23 cellular contexts compared by ENCODE assay signal in genomic region chr6:37759221-37760154, GRCh38.
A peak's percentile ranks its signal among the peaks of the same experiment; 100 is the strongest.
DNase-seq lines count a peak whose midpoint lies in the region; ATAC-seq, FAIRE-seq and TF ChIP-seq lines count a peak whose summit lies in the region.
"Had no signal": no experiment of that assay in that cellular context is flagged by ENCODE, and none has a peak within 500 bp of the region (broad histone marks: within the 10 kb centered on the region; RNA-seq: fewer than 3 reads in every experiment).

No MANE protein-coding gene starts in this region.

- TF ChIP-seq EP300 in H1 (IDR thresholded peaks at IDR 0.05; ENCODE audit: borderline replicate concordance in 1 of 2, low read depth in 2 of 2, low read length in 2 of 2) (no peak), gastroesophageal sphincter (IDR thresholded peaks at IDR 0.05) (no peak)

- H2AK5ac ChIP-seq in H1 (ENCODE audit: low read depth, low read length) (no peak overlapping the region), mesenchymal stem cell (ENCODE audit: low read length, severe bottlenecking) (no peak overlapping the region)

- no peak for TF ChIP-seq POLR2A in H1 (IDR thresholded peaks at IDR 0.05; ENCODE audit: control extremely low read depth in 1 of 2, low read depth in 2 of 2, low read length in 2 of 2)
- TF ChIP-seq POLR2A in gastroesophageal sphincter (IDR thresholded peaks at IDR 0.05): no peak

- H3K4me3 ChIP-seq in Caco-2 (ENCODE audit: low read depth, low read length) (no peak overlapping the region), HEK293 (ENCODE audit: low read depth, low read length) (no peak overlapping the region), H1 (ENCODE audit: extremely low read depth in 1 of 4, insufficient read depth in 2 of 4, low read depth in 3 of 4, low read length in 4 of 4) (no peak overlapping the region), mesenchymal stem cell (ENCODE audit: insufficient read depth in 1 of 2, low read depth in 1 of 2, low read length in 2 of 2) (no peak overlapping the region), gastroesophageal sphincter (no peak overlapping the region)
- H3K4me3 ChIP-seq: GM12878 had no signal

- H3K9me3 ChIP-seq in Caco-2 (no peaks in the 10 kb centered on the region), HEK293 (ENCODE audit: control insufficient read depth, insufficient read depth, low read depth, low read length) (no peaks in the 10 kb centered on the region), H1 (ENCODE audit: insufficient read depth in 2 of 2, low read depth in 1 of 2, low read length in 1 of 2) (no peaks in the 10 kb centered on the region), mesenchymal stem cell (ENCODE audit: control insufficient read depth, low read length) (no peaks in the 10 kb centered on the region), gastroesophageal sphincter (no peaks in the 10 kb centered on the region)
- H3K9me3 ChIP-seq: BE2C, SK-N-SH had no signal

- no peak overlapping the region for H2BK12ac ChIP-seq in H1 (ENCODE audit: low read depth, low read length)
- no peak overlapping the region for H2BK12ac ChIP-seq in mesenchymal stem cell (ENCODE audit: low read length in 2 of 2)

- H3K23me2 ChIP-seq in H1 (ENCODE audit: low read depth, low read length): no peaks in the 10 kb centered on the region

- H3K9ac ChIP-seq in H1 (replicated peaks in 1 of 4; ENCODE audit: extremely low read depth in 1 of 4, low read depth in 3 of 4, low read length in 3 of 4) (no peak overlapping the region), mesenchymal stem cell (ENCODE audit: low read length) (no peak overlapping the region)
- H3K9ac ChIP-seq: SK-N-SH had no signal

- POLR2A ChIA-PET in Caco-2 (lab: Charles Lee): interaction anchor here (0.5 kb wide), 1 partner anchor 295 kb away, joined by 4 read pairs; no protein-coding TSS in a partner anchor
- POLR2A ChIA-PET in HEK293 (lab: Yijun Ruan, JAX): interaction anchor here (0.7 kb wide), 1 partner anchor 934 kb away, joined by 3 read pairs; no protein-coding TSS in a partner anchor
- POLR2A ChIA-PET in H1 (lab: Charles Lee; ENCODE audit: partially characterized antibody): no interaction called here

- no peak for TF ChIP-seq RAD21 in H1 (IDR thresholded peaks at IDR 0.05 in 1 of 2, conservative IDR thresholded peaks at IDR 0.05 in 1 of 2; ENCODE audit: low read depth in 2 of 2, low read length in 2 of 2)

- H3K79me2 ChIP-seq in H1 (ENCODE audit: control insufficient read depth in 1 of 2, insufficient read depth in 2 of 2, low read length in 2 of 2): no peaks in the 10 kb centered on the region

- DNase-seq in Caco-2 (peak; percentile 54 to 59), H1 (ENCODE audit: low read depth in 1 of 2, low spot score in 2 of 2) (no peak), mesenchymal stem cell (no peak)
- DNase-seq: CD4-positive, CD25-positive, alpha-beta regulatory T cell; COR-L47; GOT3; Karpas-422; NCI-H1105 treated with DMSO at 0.1 percent for 48 hours; NCI-H1694 treated with DMSO at 0.1 percent for 48 hours; NCI-H2107; NCI-H510A treated with DMSO at 0.1 percent for 48 hours; NCI-H774; OCI-M1; Right ventricle myocardium superior; SK-N-SH had no signal

- H3K4ac ChIP-seq in H1 (replicated peaks; ENCODE audit: insufficient read length, low read depth, low read length): no peak overlapping the region
- H3K4ac ChIP-seq in mesenchymal stem cell (ENCODE audit: low read depth in 1 of 2, low read length in 2 of 2): no peak overlapping the region

- H3K23ac ChIP-seq in H1 (ENCODE audit: insufficient read length) (no peak overlapping the region), mesenchymal stem cell (ENCODE audit: low read length in 2 of 2) (no peak overlapping the region)

- no peak overlapping the region for H2BK120ac ChIP-seq in H1 (replicated peaks; ENCODE audit: low read depth, low read length)
- no peak overlapping the region for H2BK120ac ChIP-seq in mesenchymal stem cell (ENCODE audit: low read depth, low read length)

- H3K4me1 ChIP-seq in Caco-2: peaks cover 28% of the 10 kb centered on the region
- H3K4me1 ChIP-seq in HEK293 (ENCODE audit: control insufficient read depth, insufficient read depth, low read length): peaks cover under 1% of the 10 kb centered on the region
- H3K4me1 ChIP-seq in H1 (replicated peaks in 1 of 4; ENCODE audit: control insufficient read depth in 3 of 4, insufficient read depth in 4 of 4, low read length in 3 of 4): no peaks in the 10 kb centered on the region; a peak in 1 of 7 replicates
- H3K4me1 ChIP-seq in mesenchymal stem cell (ENCODE audit: control insufficient read depth, insufficient read depth, low read depth, low read length): peaks cover under 1% of the 10 kb centered on the region
- H3K4me1 ChIP-seq in gastroesophageal sphincter: no peaks in the 10 kb centered on the region

- H3K4me2 ChIP-seq in H1 (ENCODE audit: insufficient read depth in 1 of 2, low read depth in 2 of 2, low read length in 2 of 2) (no peak overlapping the region), mesenchymal stem cell (ENCODE audit: low read length, poor library complexity, severe bottlenecking) (no peak overlapping the region)
- H3K4me2 ChIP-seq: SK-N-SH had no signal

- H3K36me3 ChIP-seq in Caco-2 (ENCODE audit: control insufficient read depth, insufficient read depth, low read length) (no peaks in the 10 kb centered on the region), HEK293 (ENCODE audit: control insufficient read depth in 2 of 2, insufficient read depth in 1 of 2, low read length in 2 of 2) (no peaks in the 10 kb centered on the region), H1 (ENCODE audit: control insufficient read depth in 2 of 4, insufficient read depth in 4 of 4, low read length in 3 of 4) (no peaks in the 10 kb centered on the region), mesenchymal stem cell (ENCODE audit: control insufficient read depth in 1 of 2, insufficient read depth in 2 of 2, low read depth in 1 of 2, low read length in 2 of 2) (no peaks in the 10 kb centered on the region), gastroesophageal sphincter (no peaks in the 10 kb centered on the region)
- H3K36me3 ChIP-seq: BE2C had no signal

- no peak overlapping the region for H2BK15ac ChIP-seq in H1 (ENCODE audit: low read length)
- no peak overlapping the region for H2BK15ac ChIP-seq in mesenchymal stem cell (ENCODE audit: low read depth, poor library complexity, severe bottlenecking)

- H4K91ac ChIP-seq in H1 (replicated peaks; ENCODE audit: insufficient read length, low read length): no peak overlapping the region
- H4K91ac ChIP-seq in mesenchymal stem cell (ENCODE audit: low read length): peak overlapping the region; percentile 25

- H3K4me1 Mint-ChIP-seq in Caco-2 (ENCODE audit: low read depth, unreplicated experiment): peaks cover 19% of the 10 kb centered on the region
- H3K4me1 Mint-ChIP-seq: CD4-positive, CD25-positive, alpha-beta regulatory T cell had no signal

- H3K79me1 ChIP-seq in H1 (ENCODE audit: low read depth, low read length): no peaks in the 10 kb centered on the region
- H3K79me1 ChIP-seq in mesenchymal stem cell (replicated peaks; ENCODE audit: low read length, poor library complexity, severe bottlenecking): no peaks in the 10 kb centered on the region

- CTCF ChIA-PET in Caco-2 (lab: Charles Lee) (interaction anchor here (0.5 to 1.4 kb wide), 3 partner anchors 17 to 247 kb away, joined by 3 to 7 read pairs (median 7); no protein-coding TSS in a partner anchor), HEK293 (lab: Yijun Ruan, JAX) (interaction anchor here (0.6 to 0.9 kb wide), 3 partner anchors 11 to 732 kb away, joined by 4 to 5 read pairs (median 4); no protein-coding TSS in a partner anchor), H1 (lab: Charles Lee; ENCODE audit: partially characterized antibody) (interaction anchor here (0.7 to 5.0 kb wide), 7 partner anchors 11 to 266 kb away, joined by 3 to 33 read pairs (median 4); no protein-coding TSS in a partner anchor)

- H3K18ac ChIP-seq in H1 (ENCODE audit: extremely low read depth, low read length) (no peak overlapping the region), mesenchymal stem cell (ENCODE audit: low read depth in 1 of 2, low read length in 2 of 2) (no peak overlapping the region)

- H3K14ac ChIP-seq in H1 (ENCODE audit: insufficient read length) (no peak overlapping the region), mesenchymal stem cell (ENCODE audit: low read length in 2 of 2) (no peak overlapping the region)

- H3K27ac ChIP-seq in HEK293 (ENCODE audit: extremely low read depth, low read depth, low read length) (no peak overlapping the region), H1 (ENCODE audit: low read depth, low read length) (no peak overlapping the region), mesenchymal stem cell (ENCODE audit: low read length, poor library complexity, severe bottlenecking) (no peak overlapping the region), gastroesophageal sphincter (no peak overlapping the region)

- no peak for FAIRE-seq in H1 (lab: Jason Lieb, UNC)
- FAIRE-seq: GM12878, GM19239 had no signal

- H4K5ac ChIP-seq in H1 (ENCODE audit: insufficient read length, low read depth, low read length): no peak overlapping the region

- H2BK20ac ChIP-seq in H1 (ENCODE audit: low read length): no peak overlapping the region

- TF ChIP-seq CTCF in Caco-2 (IDR thresholded peaks at IDR 0.05; ENCODE audit: insufficient read depth in 1 of 2, low read depth in 1 of 2, low read length in 1 of 2, severe bottlenecking in 1 of 2, unreplicated experiment in 1 of 2) (no peak), HEK293 (tag by site-specific recombination; IDR thresholded peaks at IDR 0.05) (no peak), H1 (IDR thresholded peaks at IDR 0.05; ENCODE audit: control extremely low read depth in 1 of 3, insufficient read depth in 1 of 3, low read depth in 1 of 3, low read length in 3 of 3) (no peak), gastroesophageal sphincter (IDR thresholded peaks at IDR 0.05) (no peak)

- H3K4me3 Mint-ChIP-seq in Caco-2 (ENCODE audit: unreplicated experiment): no peak overlapping the region
- H3K4me3 Mint-ChIP-seq: CD4-positive, CD25-positive, alpha-beta regulatory T cell had no signal

- peak overlapping the region; percentile 30 for H3K27ac Mint-ChIP-seq in Caco-2 (ENCODE audit: unreplicated experiment)
- H3K27ac Mint-ChIP-seq: CD4-positive, CD25-positive, alpha-beta regulatory T cell had no signal

- H4K8ac ChIP-seq in H1 (ENCODE audit: extremely low read depth, insufficient read depth, low read length): no peak overlapping the region; the same call in 1 of the 2 replicates
- H4K8ac ChIP-seq in mesenchymal stem cell (ENCODE audit: low read length): no peak overlapping the region

- no peaks in the 10 kb centered on the region for H3K27me3 Mint-ChIP-seq in Caco-2 (ENCODE audit: insufficient read depth, unreplicated experiment)

- no peak overlapping the region for H3K56ac ChIP-seq in H1 (replicated peaks; ENCODE audit: insufficient read length, low read depth, low read length)

- no peaks in the 10 kb centered on the region for H3K9me3 Mint-ChIP-seq in Caco-2 (ENCODE audit: unreplicated experiment)
- H3K9me3 Mint-ChIP-seq: CD4-positive, CD25-positive, alpha-beta regulatory T cell had no signal

- H2AFZ ChIP-seq in H1 (ENCODE audit: low read length) (no peak overlapping the region), mesenchymal stem cell (ENCODE audit: low read depth, low read length) (no peak overlapping the region)

- no peaks in the 10 kb centered on the region for H3K36me3 Mint-ChIP-seq in Caco-2 (ENCODE audit: insufficient read depth, unreplicated experiment)
- H3K36me3 Mint-ChIP-seq: CD4-positive, CD25-positive, alpha-beta regulatory T cell had no signal

- peaks cover 7 to 21% of the 10 kb centered on the region in 2 experiments for H4K20me1 ChIP-seq in H1 (replicated peaks in 1 of 2; ENCODE audit: control insufficient read depth in 1 of 2, insufficient read depth in 2 of 2, low read length in 2 of 2)

- BruUV-seq in Caco-2 (replicated peaks; lab: Mats Ljungman, UMichigan): no TSS peak

- no peak for ATAC-seq in HG02571 (IDR thresholded peaks at IDR 0.05; ENCODE audit: unreplicated experiment)
- ATAC-seq in HG02759 (IDR thresholded peaks at IDR 0.05; ENCODE audit: unreplicated experiment): no peak
- ATAC-seq in GM21381 (IDR thresholded peaks at IDR 0.05; ENCODE audit: unreplicated experiment): no peak
- ATAC-seq in gastroesophageal sphincter: no peak
- ATAC-seq: GM12878 had no signal

- H3K27me3 ChIP-seq in Caco-2 (replicated peaks; ENCODE audit: control insufficient read depth, insufficient read depth, low read length) (no peaks in the 10 kb centered on the region), H1 (replicated peaks in 1 of 4; ENCODE audit: control insufficient read depth in 3 of 4, extremely low read depth in 1 of 4, insufficient read depth in 3 of 4, low read length in 3 of 4) (peaks cover 81 to 99% (median 95%) of the 10 kb centered on the region in 4 experiments), mesenchymal stem cell (ENCODE audit: control insufficient read depth in 1 of 2, insufficient read depth in 1 of 2, low read length in 2 of 2) (peaks cover 44 to 52% of the 10 kb centered on the region in 2 experiments), gastroesophageal sphincter (peaks cover 7% of the 10 kb centered on the region)
- H3K27me3 ChIP-seq: BE2C had no signal

- H2BK5ac ChIP-seq in H1 (ENCODE audit: low read depth, low read length): no peak overlapping the region
- H2BK5ac ChIP-seq in mesenchymal stem cell (ENCODE audit: low read depth, low read length, poor library complexity, severe bottlenecking): no peak overlapping the region

- WGBS in H1 (ENCODE audit: extremely low coverage in 1 of 2, insufficient coverage in 1 of 2, insufficient read length in 1 of 2, insufficient replicate concordance in 2 of 2, low coverage in 1 of 2, low lambda C conversion rate in 2 of 2, missing lambda C conversion rate in 1 of 2), 2 experiments: 72% methylated on average over 12 of the region's 12 CpGs; no CpG with 5 or more reads in 1 of the 2 experiments
- WGBS in mesenchymal stem cell: 79% methylated on average over 11 of the region's 12 CpGs
- 73 to 83% methylated on average over 7 to 9 of the region's 12 CpGs for WGBS in gastroesophageal sphincter (ENCODE audit: low coverage in 1 of 2), 2 donors

- intact Hi-C loops in Caco-2 (cut with micrococcal nuclease; ENCODE audit: unreplicated experiment): loop anchor here (1.0 kb wide), 1 partner anchor 32 kb away; no protein-coding TSS in a partner anchor

Comparison
In these comparisons a context has a peak if more than half of its experiments do, and no peak if none do; other contexts are left out.
1. DNase-seq: peak in Caco-2 (2 of 2); none in H1 (0 of 2) and mesenchymal stem cell (single experiment).